In genomic region chr1:208162903-208163302, GRCh38 we compare ENCODE assay signal across 21 cellular contexts.
DNase-seq lines count a peak whose midpoint lies in the region; ATAC-seq and TF ChIP-seq lines count a peak whose summit lies in the region.
"Had no signal": no experiment of that assay in that cellular context is flagged by ENCODE, and none has a peak within 500 bp of the region (broad histone marks: within the 10 kb centered on the region; RNA-seq: fewer than 3 reads in every experiment).

No MANE protein-coding gene starts in this region.

- TF ChIP-seq POLR2A in Peyer's patch (IDR thresholded peaks at IDR 0.05) = no peak

- no peaks in the 10 kb centered on the region for H3K36me3 Mint-ChIP-seq in naive thymus-derived CD8-positive, alpha-beta T cell
- H3K36me3 Mint-ChIP-seq: activated naive CD4-positive, alpha-beta T cell treated with anti-CD3 and anti-CD28 coated beads, Interleukin-2, amount 10 ng/mL, durations not matched to agents 7 days and 5 days; CD14-positive monocyte had no signal

- intact Hi-C loops in colonic mucosa (cut with DNase I) (no loop called here), mucosa of descending colon (cut with DNase I, micrococcal nuclease) (no loop called here)

- H3K4me3 Mint-ChIP-seq in naive thymus-derived CD8-positive, alpha-beta T cell = no peak overlapping the region
- H3K4me3 Mint-ChIP-seq: activated CD4-positive, alpha-beta T cell treated with anti-CD3 and anti-CD28 coated beads, Interleukin-2, amount 10 ng/mL, durations not matched to agents 24 days and 14 days; activated naive CD4-positive, alpha-beta T cell treated with anti-CD3 and anti-CD28 coated beads, Interleukin-2, amount 10 ng/mL, durations not matched to agents 7 days and 5 days; dendritic cell treated with granulocyte-macrophage colony-stimulating factor and Interleukin-4, amounts not matched to agents 40 ng/mL and 50 ng/mL, for 4 days; neural crest cell had no signal

- H3K9me3 ChIP-seq in Peyer's patch (no peaks in the 10 kb centered on the region), colonic mucosa (no peaks in the 10 kb centered on the region), mucosa of descending colon (no peaks in the 10 kb centered on the region), stomach smooth muscle (ENCODE audit: control insufficient read depth in 2 of 2, low read length in 2 of 2) (no peaks in the 10 kb centered on the region), HAP-1 (no peaks in the 10 kb centered on the region)

- no peaks in the 10 kb centered on the region for H3K9me3 Mint-ChIP-seq in naive thymus-derived CD8-positive, alpha-beta T cell
- H3K9me3 Mint-ChIP-seq: activated CD4-positive, alpha-beta T cell treated with anti-CD3 and anti-CD28 coated beads, Interleukin-2, amount 10 ng/mL, durations not matched to agents 24 days and 14 days; activated naive CD4-positive, alpha-beta T cell treated with anti-CD3 and anti-CD28 coated beads, Interleukin-2, amount 10 ng/mL, durations not matched to agents 7 days and 5 days; CD14-positive monocyte; dendritic cell treated with granulocyte-macrophage colony-stimulating factor and Interleukin-4, amounts not matched to agents 40 ng/mL and 50 ng/mL, for 4 days; neural crest cell had no signal

- peaks cover 0 to 8% (median under 1%) of the 10 kb centered on the region in 4 donors for H3K4me1 Mint-ChIP-seq in naive thymus-derived CD8-positive, alpha-beta T cell
- H3K4me1 Mint-ChIP-seq: activated CD4-positive, alpha-beta T cell treated with anti-CD3 and anti-CD28 coated beads, Interleukin-2, amount 10 ng/mL, durations not matched to agents 24 days and 14 days; activated naive CD4-positive, alpha-beta T cell treated with anti-CD3 and anti-CD28 coated beads, Interleukin-2, amount 10 ng/mL, durations not matched to agents 7 days and 5 days had no signal

- H3K27ac ChIP-seq in Peyer's patch (peak overlapping the region in 3 of 4 donors; percentile 9 to 93 (median 80)), colonic mucosa (peak overlapping the region; percentile 40), stomach smooth muscle (ENCODE audit: low read length) (peak overlapping the region; percentile 77)
- H3K27ac ChIP-seq: cardiac muscle cell, SK-N-MC, VCaP had no signal

- H3K4me1 ChIP-seq in Peyer's patch (peaks cover 0 to 60% (median 6%) of the 10 kb centered on the region in 4 donors), colonic mucosa (peaks cover 13% of the 10 kb centered on the region), mucosa of descending colon (ENCODE audit: low read depth) (peaks cover 28% of the 10 kb centered on the region), stomach smooth muscle (ENCODE audit: control insufficient read depth, insufficient read depth, low read length) (peaks cover 69% of the 10 kb centered on the region), HAP-1 (no peaks in the 10 kb centered on the region)

- POLR2A ChIA-PET in naive thymus-derived CD8-positive, alpha-beta T cell (lab: Charles Lee) = no interaction called here

- H3K27me3 ChIP-seq in Peyer's patch (no peaks in the 10 kb centered on the region), colonic mucosa (no peaks in the 10 kb centered on the region), stomach smooth muscle (ENCODE audit: control insufficient read depth in 1 of 2, insufficient read depth in 2 of 2, low read length in 2 of 2) (no peaks in the 10 kb centered on the region), HAP-1 (ENCODE audit: low read depth) (peaks cover 17% of the 10 kb centered on the region)
- H3K27me3 ChIP-seq: cardiac muscle cell had no signal

- H3K27ac Mint-ChIP-seq in naive thymus-derived CD8-positive, alpha-beta T cell = no peak overlapping the region
- H3K27ac Mint-ChIP-seq: activated CD4-positive, alpha-beta T cell treated with anti-CD3 and anti-CD28 coated beads, Interleukin-2, amount 10 ng/mL, durations not matched to agents 24 days and 14 days; activated naive CD4-positive, alpha-beta T cell treated with anti-CD3 and anti-CD28 coated beads, Interleukin-2, amount 10 ng/mL, durations not matched to agents 7 days and 5 days; CD14-positive monocyte; dendritic cell treated with granulocyte-macrophage colony-stimulating factor and Interleukin-4, amounts not matched to agents 40 ng/mL and 50 ng/mL, for 4 days had no signal

- TF ChIP-seq CTCF in Peyer's patch (IDR thresholded peaks at IDR 0.05) (peak in 1 of 6 experiments; percentile 7), colonic mucosa (IDR thresholded peaks at IDR 0.05) (no peak), mucosa of descending colon (IDR thresholded peaks at IDR 0.05) (no peak)

- peaks cover 7 to 50% (median 18%) of the 10 kb centered on the region in 5 donors for H3K27me3 Mint-ChIP-seq in naive thymus-derived CD8-positive, alpha-beta T cell

- H3K36me3 ChIP-seq in Peyer's patch (no peaks in the 10 kb centered on the region), colonic mucosa (no peaks in the 10 kb centered on the region), mucosa of descending colon (ENCODE audit: low read depth) (no peaks in the 10 kb centered on the region), stomach smooth muscle (ENCODE audit: control insufficient read depth in 2 of 2, insufficient read depth in 2 of 2, low read length in 2 of 2) (no peaks in the 10 kb centered on the region), HAP-1 (replicated peaks) (no peaks in the 10 kb centered on the region)
- H3K36me3 ChIP-seq: cardiac muscle cell had no signal

- H3K9ac ChIP-seq in colonic mucosa (ENCODE audit: low read depth in 2 of 2, low read length in 2 of 2) = no peak overlapping the region
- no peak overlapping the region for H3K9ac ChIP-seq in stomach smooth muscle (ENCODE audit: low read length in 2 of 2)

- ATAC-seq in mucosa of descending colon (peak; percentile 80), HG03342 (IDR thresholded peaks at IDR 0.05; ENCODE audit: unreplicated experiment) (no peak)
- no peak for ATAC-seq in naive thymus-derived CD8-positive, alpha-beta T cell

- in situ Hi-C loops in HAP-1 (cut with MboI; ENCODE audit: low sequenced_read_pairs) = no loop called here

- peak in 2 of 3 donors; percentile 67 to 84 for DNase-seq in Peyer's patch
- DNase-seq in colonic mucosa = peak; percentile 65
- peak in 1 of 3 donors; percentile 67 for DNase-seq in mucosa of descending colon
- no peak for DNase-seq in HAP-1 (ENCODE audit: low spot score in 2 of 2)
- no peak for DNase-seq in naive thymus-derived CD8-positive, alpha-beta T cell
- DNase-seq: activated CD4-positive, alpha-beta T cell treated with anti-CD3 and anti-CD28 coated beads, Interleukin-2, amount 10 ng/mL, durations not matched to agents 24 days and 14 days; activated naive CD4-positive, alpha-beta T cell treated with anti-CD3 and anti-CD28 coated beads, Interleukin-2, amount 10 ng/mL, durations not matched to agents 7 days and 5 days; anterior cingulate cortex; HCEC 1CT; NCI-H1048; NCI-H1694 treated with DMSO at 0.1 percent for 48 hours; NCI-H2227 treated with DMSO at 0.1 percent for 48 hours; NCI-H748 treated with DMSO at 0.1 percent for 48 hours had no signal

- H3K4me3 ChIP-seq in Peyer's patch (no peak overlapping the region), colonic mucosa (no peak overlapping the region), mucosa of descending colon (no peak overlapping the region), stomach smooth muscle (ENCODE audit: low read length in 2 of 2) (no peak overlapping the region), HAP-1 (no peak overlapping the region)
- H3K4me3 ChIP-seq: cardiac muscle cell, SK-N-MC had no signal

Comparison
In these comparisons a context has a peak if more than half of its experiments do, and no peak if none do; other contexts are left out.
1. DNase-seq: peak in Peyer's patch (2 of 3) and colonic mucosa (single experiment); none in HAP-1 (0 of 2) and naive thymus-derived CD8-positive, alpha-beta T cell (0 of 10).
2. Peak in every context shown above with its lines, with median percentiles within 50 percentile points of each other: H3K27ac ChIP-seq.